ENCODE assay signal across 1 cellular context in the genomic region with DNA sequence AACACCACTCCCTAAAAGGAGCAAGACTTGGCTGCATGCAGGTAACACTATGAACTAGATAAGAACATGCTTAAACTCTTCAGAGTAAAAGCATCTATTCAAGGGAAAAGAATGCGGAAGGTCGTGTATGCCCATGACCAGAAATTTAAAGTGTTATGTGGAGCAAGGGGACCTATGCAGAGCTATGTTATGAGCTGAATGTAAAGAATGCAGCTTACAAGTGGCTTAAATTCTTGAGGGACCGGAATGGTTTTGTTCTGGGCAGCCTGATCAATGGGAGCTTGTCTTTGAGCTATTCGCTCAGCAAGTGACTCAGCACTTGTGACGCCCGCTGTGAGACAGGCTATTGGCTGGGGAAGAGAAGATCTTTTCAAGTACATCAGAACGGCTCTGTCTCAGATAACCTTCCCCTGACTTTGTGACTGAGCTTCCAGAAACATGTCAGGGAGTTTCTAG.
TF ChIP-seq lines count a peak whose summit lies in the region.

No MANE protein-coding gene starts in this region.

TF ChIP-seq in H1, 55 proteins besides CTCF, POLR2A, EP300 and RAD21 (continued from another document):
- TF ChIP-seq, protein P1, sequence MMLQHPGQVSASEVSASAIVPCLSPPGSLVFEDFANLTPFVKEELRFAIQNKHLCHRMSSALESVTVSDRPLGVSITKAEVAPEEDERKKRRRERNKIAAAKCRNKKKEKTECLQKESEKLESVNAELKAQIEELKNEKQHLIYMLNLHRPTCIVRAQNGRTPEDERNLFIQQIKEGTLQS (IDR thresholded peaks at IDR 0.05; ENCODE audit: insufficient read depth, low read depth, low read length): no peak
- TF ChIP-seq ASH2L (IDR thresholded peaks at IDR 0.05; ENCODE audit: low read length): no peak
- no peak for TF ChIP-seq RNF2 (IDR thresholded peaks at IDR 0.05; ENCODE audit: borderline replicate concordance, low read depth, low read length, missing control alignments, poor library complexity, severe bottlenecking)
- no peak for TF ChIP-seq CBX5 (IDR thresholded peaks at IDR 0.05; ENCODE audit: low read depth, low read length)
- TF ChIP-seq CEBPB (IDR thresholded peaks at IDR 0.05; ENCODE audit: low read depth, low read length): no peak
- TF ChIP-seq CTBP2 (IDR thresholded peaks at IDR 0.05; ENCODE audit: borderline replicate concordance, insufficient read depth, insufficient read length, low read length): no peak
- TF ChIP-seq TAF1 (IDR thresholded peaks at IDR 0.05; ENCODE audit: low read depth, low read length): peak; percentile 62; the same call in 1 of the 2 replicates
- TF ChIP-seq RBBP5 (IDR thresholded peaks at IDR 0.05; ENCODE audit: borderline replicate concordance, low read depth, low read length): peak; percentile 58; the same call in 1 of the 2 replicates
- TF ChIP-seq RXRA (IDR thresholded peaks at IDR 0.05; ENCODE audit: insufficient read depth, low read depth, low read length): no peak
- TF ChIP-seq, protein P2, sequence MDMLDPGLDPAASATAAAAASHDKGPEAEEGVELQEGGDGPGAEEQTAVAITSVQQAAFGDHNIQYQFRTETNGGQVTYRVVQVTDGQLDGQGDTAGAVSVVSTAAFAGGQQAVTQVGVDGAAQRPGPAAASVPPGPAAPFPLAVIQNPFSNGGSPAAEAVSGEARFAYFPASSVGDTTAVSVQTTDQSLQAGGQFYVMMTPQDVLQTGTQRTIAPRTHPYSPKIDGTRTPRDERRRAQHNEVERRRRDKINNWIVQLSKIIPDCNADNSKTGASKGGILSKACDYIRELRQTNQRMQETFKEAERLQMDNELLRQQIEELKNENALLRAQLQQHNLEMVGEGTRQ (IDR thresholded peaks at IDR 0.05; ENCODE audit: low read length): no peak
- no peak for TF ChIP-seq GABPA (IDR thresholded peaks at IDR 0.05; ENCODE audit: borderline replicate concordance, insufficient read depth, low read length)
- TF ChIP-seq TBP (IDR thresholded peaks at IDR 0.05; ENCODE audit: low read depth, low read length): 0 out of 2 replicates have a peak, but pooled peaks have one; percentile 30
- TF ChIP-seq BCL11A (IDR thresholded peaks at IDR 0.05; ENCODE audit: low read depth in 2 of 2, low read length in 2 of 2): no peak
- peak in 1 of 2 experiments; percentile 38; a peak in 1 of 4 replicates for TF ChIP-seq HDAC2 (IDR thresholded peaks at IDR 0.05; ENCODE audit: borderline replicate concordance in 1 of 2, low read depth in 2 of 2, low read length in 2 of 2)
- no peak for TF ChIP-seq POLR2AphosphoS5 (IDR thresholded peaks at IDR 0.05; ENCODE audit: low read depth, low read length)
- peak; percentile 96 for TF ChIP-seq MAFK (IDR thresholded peaks at IDR 0.05; ENCODE audit: low read depth, low read length)
- peak; percentile 90 for TF ChIP-seq JUND (IDR thresholded peaks at IDR 0.05; ENCODE audit: low read length)
- TF ChIP-seq BRCA1 (IDR thresholded peaks at IDR 0.05; ENCODE audit: low read depth, low read length): no peak
- TF ChIP-seq JUN (IDR thresholded peaks at IDR 0.05; ENCODE audit: low read depth, low read length): peak; percentile 41; the same call in 1 of the 2 replicates
- 0 out of 2 replicates have a peak, but pooled peaks have one; percentile 40 for TF ChIP-seq TCF12 (IDR thresholded peaks at IDR 0.05; ENCODE audit: low read depth, low read length)
- TF ChIP-seq SP1 (IDR thresholded peaks at IDR 0.05; ENCODE audit: low read depth, low read length): peak; percentile 81
- TF ChIP-seq, protein P3, sequence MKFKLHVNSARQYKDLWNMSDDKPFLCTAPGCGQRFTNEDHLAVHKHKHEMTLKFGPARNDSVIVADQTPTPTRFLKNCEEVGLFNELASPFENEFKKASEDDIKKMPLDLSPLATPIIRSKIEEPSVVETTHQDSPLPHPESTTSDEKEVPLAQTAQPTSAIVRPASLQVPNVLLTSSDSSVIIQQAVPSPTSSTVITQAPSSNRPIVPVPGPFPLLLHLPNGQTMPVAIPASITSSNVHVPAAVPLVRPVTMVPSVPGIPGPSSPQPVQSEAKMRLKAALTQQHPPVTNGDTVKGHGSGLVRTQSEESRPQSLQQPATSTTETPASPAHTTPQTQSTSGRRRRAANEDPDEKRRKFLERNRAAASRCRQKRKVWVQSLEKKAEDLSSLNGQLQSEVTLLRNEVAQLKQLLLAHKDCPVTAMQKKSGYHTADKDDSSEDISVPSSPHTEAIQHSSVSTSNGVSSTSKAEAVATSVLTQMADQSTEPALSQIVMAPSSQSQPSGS (IDR thresholded peaks at IDR 0.05; ENCODE audit: low read length): peak; percentile 29; the same call in 1 of the 2 replicates
- no peak for TF ChIP-seq PHF8 (conservative IDR thresholded peaks at IDR 0.05; ENCODE audit: low read depth, low read length)
- TF ChIP-seq BACH1 (IDR thresholded peaks at IDR 0.05; ENCODE audit: low read length): peak; percentile 96
- TF ChIP-seq POU5F1 (IDR thresholded peaks at IDR 0.05; ENCODE audit: low read depth, low read length): no peak
- TF ChIP-seq, protein P4, sequence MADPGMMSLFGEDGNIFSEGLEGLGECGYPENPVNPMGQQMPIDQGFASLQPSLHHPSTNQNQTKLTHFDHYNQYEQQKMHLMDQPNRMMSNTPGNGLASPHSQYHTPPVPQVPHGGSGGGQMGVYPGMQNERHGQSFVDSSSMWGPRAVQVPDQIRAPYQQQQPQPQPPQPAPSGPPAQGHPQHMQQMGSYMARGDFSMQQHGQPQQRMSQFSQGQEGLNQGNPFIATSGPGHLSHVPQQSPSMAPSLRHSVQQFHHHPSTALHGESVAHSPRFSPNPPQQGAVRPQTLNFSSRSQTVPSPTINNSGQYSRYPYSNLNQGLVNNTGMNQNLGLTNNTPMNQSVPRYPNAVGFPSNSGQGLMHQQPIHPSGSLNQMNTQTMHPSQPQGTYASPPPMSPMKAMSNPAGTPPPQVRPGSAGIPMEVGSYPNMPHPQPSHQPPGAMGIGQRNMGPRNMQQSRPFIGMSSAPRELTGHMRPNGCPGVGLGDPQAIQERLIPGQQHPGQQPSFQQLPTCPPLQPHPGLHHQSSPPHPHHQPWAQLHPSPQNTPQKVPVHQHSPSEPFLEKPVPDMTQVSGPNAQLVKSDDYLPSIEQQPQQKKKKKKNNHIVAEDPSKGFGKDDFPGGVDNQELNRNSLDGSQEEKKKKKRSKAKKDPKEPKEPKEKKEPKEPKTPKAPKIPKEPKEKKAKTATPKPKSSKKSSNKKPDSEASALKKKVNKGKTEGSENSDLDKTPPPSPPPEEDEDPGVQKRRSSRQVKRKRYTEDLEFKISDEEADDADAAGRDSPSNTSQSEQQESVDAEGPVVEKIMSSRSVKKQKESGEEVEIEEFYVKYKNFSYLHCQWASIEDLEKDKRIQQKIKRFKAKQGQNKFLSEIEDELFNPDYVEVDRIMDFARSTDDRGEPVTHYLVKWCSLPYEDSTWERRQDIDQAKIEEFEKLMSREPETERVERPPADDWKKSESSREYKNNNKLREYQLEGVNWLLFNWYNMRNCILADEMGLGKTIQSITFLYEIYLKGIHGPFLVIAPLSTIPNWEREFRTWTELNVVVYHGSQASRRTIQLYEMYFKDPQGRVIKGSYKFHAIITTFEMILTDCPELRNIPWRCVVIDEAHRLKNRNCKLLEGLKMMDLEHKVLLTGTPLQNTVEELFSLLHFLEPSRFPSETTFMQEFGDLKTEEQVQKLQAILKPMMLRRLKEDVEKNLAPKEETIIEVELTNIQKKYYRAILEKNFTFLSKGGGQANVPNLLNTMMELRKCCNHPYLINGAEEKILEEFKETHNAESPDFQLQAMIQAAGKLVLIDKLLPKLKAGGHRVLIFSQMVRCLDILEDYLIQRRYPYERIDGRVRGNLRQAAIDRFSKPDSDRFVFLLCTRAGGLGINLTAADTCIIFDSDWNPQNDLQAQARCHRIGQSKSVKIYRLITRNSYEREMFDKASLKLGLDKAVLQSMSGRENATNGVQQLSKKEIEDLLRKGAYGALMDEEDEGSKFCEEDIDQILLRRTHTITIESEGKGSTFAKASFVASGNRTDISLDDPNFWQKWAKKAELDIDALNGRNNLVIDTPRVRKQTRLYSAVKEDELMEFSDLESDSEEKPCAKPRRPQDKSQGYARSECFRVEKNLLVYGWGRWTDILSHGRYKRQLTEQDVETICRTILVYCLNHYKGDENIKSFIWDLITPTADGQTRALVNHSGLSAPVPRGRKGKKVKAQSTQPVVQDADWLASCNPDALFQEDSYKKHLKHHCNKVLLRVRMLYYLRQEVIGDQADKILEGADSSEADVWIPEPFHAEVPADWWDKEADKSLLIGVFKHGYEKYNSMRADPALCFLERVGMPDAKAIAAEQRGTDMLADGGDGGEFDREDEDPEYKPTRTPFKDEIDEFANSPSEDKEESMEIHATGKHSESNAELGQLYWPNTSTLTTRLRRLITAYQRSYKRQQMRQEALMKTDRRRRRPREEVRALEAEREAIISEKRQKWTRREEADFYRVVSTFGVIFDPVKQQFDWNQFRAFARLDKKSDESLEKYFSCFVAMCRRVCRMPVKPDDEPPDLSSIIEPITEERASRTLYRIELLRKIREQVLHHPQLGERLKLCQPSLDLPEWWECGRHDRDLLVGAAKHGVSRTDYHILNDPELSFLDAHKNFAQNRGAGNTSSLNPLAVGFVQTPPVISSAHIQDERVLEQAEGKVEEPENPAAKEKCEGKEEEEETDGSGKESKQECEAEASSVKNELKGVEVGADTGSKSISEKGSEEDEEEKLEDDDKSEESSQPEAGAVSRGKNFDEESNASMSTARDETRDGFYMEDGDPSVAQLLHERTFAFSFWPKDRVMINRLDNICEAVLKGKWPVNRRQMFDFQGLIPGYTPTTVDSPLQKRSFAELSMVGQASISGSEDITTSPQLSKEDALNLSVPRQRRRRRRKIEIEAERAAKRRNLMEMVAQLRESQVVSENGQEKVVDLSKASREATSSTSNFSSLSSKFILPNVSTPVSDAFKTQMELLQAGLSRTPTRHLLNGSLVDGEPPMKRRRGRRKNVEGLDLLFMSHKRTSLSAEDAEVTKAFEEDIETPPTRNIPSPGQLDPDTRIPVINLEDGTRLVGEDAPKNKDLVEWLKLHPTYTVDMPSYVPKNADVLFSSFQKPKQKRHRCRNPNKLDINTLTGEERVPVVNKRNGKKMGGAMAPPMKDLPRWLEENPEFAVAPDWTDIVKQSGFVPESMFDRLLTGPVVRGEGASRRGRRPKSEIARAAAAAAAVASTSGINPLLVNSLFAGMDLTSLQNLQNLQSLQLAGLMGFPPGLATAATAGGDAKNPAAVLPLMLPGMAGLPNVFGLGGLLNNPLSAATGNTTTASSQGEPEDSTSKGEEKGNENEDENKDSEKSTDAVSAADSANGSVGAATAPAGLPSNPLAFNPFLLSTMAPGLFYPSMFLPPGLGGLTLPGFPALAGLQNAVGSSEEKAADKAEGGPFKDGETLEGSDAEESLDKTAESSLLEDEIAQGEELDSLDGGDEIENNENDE (IDR thresholded peaks at IDR 0.05; ENCODE audit: insufficient replicate concordance, low read length): peak; percentile 49
